ENCODE assay signal across 8 cellular contexts in genomic region chr5:120463991-120464626, GRCh38. TPM values are rescaled to one million over a fixed set of nuclear protein-coding genes. Genes with fewer than 3 reads are reported as not detected.
DNase-seq lines count a peak whose midpoint lies in the region; FAIRE-seq and TF ChIP-seq lines count a peak whose summit lies in the region.

Gene PRR16 (plus strand): TSS chr5:120464300.

- H3K4me3 Mint-ChIP-seq in T-helper 1 cell treated with Interleukin-12 subunit alpha and Interleukin-12 subunit beta and Interleukin-4 antibody, amounts not matched to agents 30 μg/mL and 1 μg/mL, for 36 hours = peak within 1 kb of the TSS; percentile 28
- peak within 1 kb of the TSS; percentile 64 for H3K4me3 Mint-ChIP-seq in activated T-helper 2 cell treated with anti-CD3 and anti-CD28 coated beads, Interferon-gamma antibody, Interleukin-2, Interleukin-4, amounts not matched to agents 10 μg/mL and 5 μg/mL and 100 μg/mL, durations not matched to agents 14 hours and 24 hours and 36 hours (ENCODE audit: low read depth)
- H3K4me3 Mint-ChIP-seq in glutamatergic neuron (ENCODE audit: unreplicated experiment) = peak within 1 kb of the TSS; percentile 96

- H3K27me3 Mint-ChIP-seq in T-helper 1 cell treated with Interleukin-12 subunit alpha and Interleukin-12 subunit beta and Interleukin-4 antibody, amounts not matched to agents 30 μg/mL and 1 μg/mL, for 36 hours (ENCODE audit: low read depth) = peaks cover 62% of the 10 kb centered on the region
- peaks cover 57% of the 10 kb centered on the region for H3K27me3 Mint-ChIP-seq in activated T-helper 2 cell treated with anti-CD3 and anti-CD28 coated beads, Interferon-gamma antibody, Interleukin-2, Interleukin-4, amounts not matched to agents 10 μg/mL and 5 μg/mL and 100 μg/mL, durations not matched to agents 14 hours and 24 hours and 36 hours (ENCODE audit: low read depth)
- peaks cover 5% of the 10 kb centered on the region for H3K27me3 Mint-ChIP-seq in glutamatergic neuron (ENCODE audit: unreplicated experiment)

- H3K4me1 ChIP-seq in neuron (ENCODE audit: insufficient read depth, low read length) = peaks cover 5% of the 10 kb centered on the region

- peak; percentile 48 for TF ChIP-seq CTCF in LNCAP (IDR thresholded peaks at IDR 0.05)
- no peak for TF ChIP-seq CTCF in glutamatergic neuron (IDR thresholded peaks at IDR 0.05; ENCODE audit: partially characterized antibody, unreplicated experiment)

- no peaks in the 10 kb centered on the region for H3K9me3 ChIP-seq in neuron (ENCODE audit: low read length)

- peak within 1 kb of the TSS; percentile 90 for H2AFZ ChIP-seq in neuron (ENCODE audit: low read depth, low read length)

- peak; percentile 41 for TF ChIP-seq POLR2A in H54 (IDR thresholded peaks at IDR 0.05; ENCODE audit: low read depth, low read length)

- no peaks in the 10 kb centered on the region for H3K36me3 ChIP-seq in neuron (ENCODE audit: insufficient read depth, low read length)

- H3K27me3 ChIP-seq in neuron (ENCODE audit: insufficient read depth, low read length) = no peaks in the 10 kb centered on the region

- no peak within 1 kb of the TSS for H3K27ac Mint-ChIP-seq in T-helper 1 cell treated with Interleukin-12 subunit alpha and Interleukin-12 subunit beta and Interleukin-4 antibody, amounts not matched to agents 30 μg/mL and 1 μg/mL, for 36 hours
- H3K27ac Mint-ChIP-seq in activated T-helper 2 cell treated with anti-CD3 and anti-CD28 coated beads, Interferon-gamma antibody, Interleukin-2, Interleukin-4, amounts not matched to agents 10 μg/mL and 5 μg/mL and 100 μg/mL, durations not matched to agents 14 hours and 24 hours and 36 hours = no peak within 1 kb of the TSS
- no peak within 1 kb of the TSS for H3K27ac Mint-ChIP-seq in glutamatergic neuron (ENCODE audit: unreplicated experiment)

- H3K9me3 Mint-ChIP-seq in T-helper 1 cell treated with Interleukin-12 subunit alpha and Interleukin-12 subunit beta and Interleukin-4 antibody, amounts not matched to agents 30 μg/mL and 1 μg/mL, for 36 hours = no peaks in the 10 kb centered on the region
- H3K9me3 Mint-ChIP-seq in activated T-helper 2 cell treated with anti-CD3 and anti-CD28 coated beads, Interferon-gamma antibody, Interleukin-2, Interleukin-4, amounts not matched to agents 10 μg/mL and 5 μg/mL and 100 μg/mL, durations not matched to agents 14 hours and 24 hours and 36 hours = no peaks in the 10 kb centered on the region
- H3K9me3 Mint-ChIP-seq in glutamatergic neuron (ENCODE audit: unreplicated experiment) = peaks cover 3% of the 10 kb centered on the region

- DNase-seq in T-helper 1 cell (no peak), H54 (ENCODE audit: insufficient read length, low spot score) (no peak), glutamatergic neuron (peak; percentile 80)
- no peak for DNase-seq in activated T-helper 2 cell treated with anti-CD3 and anti-CD28 coated beads, Interferon-gamma antibody, Interleukin-2, Interleukin-4, amounts not matched to agents 10 μg/mL and 5 μg/mL and 100 μg/mL, durations not matched to agents 14 hours and 24 hours and 36 hours (ENCODE audit: low spot score)
- no peak for DNase-seq in stimulated activated CD4-positive, alpha-beta T cell treated with anti-CD3 and anti-CD28 coated beads, Interleukin-4, amount 100 ng/mL, for 4 hours

- peak within 1 kb of the TSS; percentile 59 for H3K4me3 ChIP-seq in neuron (ENCODE audit: low read length)

- FAIRE-seq in H54 (lab: Jason Lieb, UNC) = no peak

- intact Hi-C loops in activated T-helper 2 cell treated with anti-CD3 and anti-CD28 coated beads, Interferon-gamma antibody, Interleukin-2, Interleukin-4, amounts not matched to agents 10 μg/mL and 5 μg/mL and 100 μg/mL, durations not matched to agents 14 hours and 24 hours and 36 hours (cut with micrococcal nuclease) = no loop called here

- peaks cover 5% of the 10 kb centered on the region for H3K4me1 Mint-ChIP-seq in T-helper 1 cell treated with Interleukin-12 subunit alpha and Interleukin-12 subunit beta and Interleukin-4 antibody, amounts not matched to agents 30 μg/mL and 1 μg/mL, for 36 hours (ENCODE audit: low read depth)
- H3K4me1 Mint-ChIP-seq in activated T-helper 2 cell treated with anti-CD3 and anti-CD28 coated beads, Interferon-gamma antibody, Interleukin-2, Interleukin-4, amounts not matched to agents 10 μg/mL and 5 μg/mL and 100 μg/mL, durations not matched to agents 14 hours and 24 hours and 36 hours (ENCODE audit: low read depth) = peaks cover 7% of the 10 kb centered on the region
- H3K4me1 Mint-ChIP-seq in glutamatergic neuron (ENCODE audit: low read depth, unreplicated experiment) = peaks cover 2% of the 10 kb centered on the region

- H3K36me3 Mint-ChIP-seq in T-helper 1 cell treated with Interleukin-12 subunit alpha and Interleukin-12 subunit beta and Interleukin-4 antibody, amounts not matched to agents 30 μg/mL and 1 μg/mL, for 36 hours (ENCODE audit: low read depth) = no peaks in the 10 kb centered on the region
- H3K36me3 Mint-ChIP-seq in activated T-helper 2 cell treated with anti-CD3 and anti-CD28 coated beads, Interferon-gamma antibody, Interleukin-2, Interleukin-4, amounts not matched to agents 10 μg/mL and 5 μg/mL and 100 μg/mL, durations not matched to agents 14 hours and 24 hours and 36 hours (ENCODE audit: low read depth) = no peaks in the 10 kb centered on the region
- no peaks in the 10 kb centered on the region for H3K36me3 Mint-ChIP-seq in glutamatergic neuron (ENCODE audit: unreplicated experiment)

RNA-seq across cellular contexts. Expression of gene PRR16, which starts in this region (rescaled TPM):
- total RNA-seq in activated T-helper 2 cell treated with anti-CD3 and anti-CD28 coated beads, Interferon-gamma antibody, Interleukin-2, Interleukin-4, amounts not matched to agents 10 μg/mL and 5 μg/mL and 100 μg/mL, durations not matched to agents 14 hours and 24 hours and 36 hours = not detected in 2 replicates
- total RNA-seq in glutamatergic neuron (ENCODE audit: unreplicated experiment) = 0.25 TPM

Comparison
In these comparisons a context has a peak if more than half of its experiments do, and no peak if none do; other contexts are left out.
1. Peak in DNase-seq in glutamatergic neuron; RNA of the gene not detected or under 1 TPM.
2. H3K4me3 Mint-ChIP-seq: peak in every context shown above with its lines; median percentile 96 in glutamatergic neuron; 64 in activated T-helper 2 cell treated with anti-CD3 and anti-CD28 coated beads, Interferon-gamma antibody, Interleukin-2, Interleukin-4, amounts not matched to agents 10 μg/mL and 5 μg/mL and 100 μg/mL, durations not matched to agents 14 hours and 24 hours and 36 hours; 28 in T-helper 1 cell treated with Interleukin-12 subunit alpha and Interleukin-12 subunit beta and Interleukin-4 antibody, amounts not matched to agents 30 μg/mL and 1 μg/mL, for 36 hours.